ENCODE assay signal across 21 cellular contexts in genomic region chr13:109751477-109751876, GRCh38. TPM values are rescaled to one million over a fixed set of nuclear protein-coding genes. Genes with fewer than 3 reads are reported as not detected.
DNase-seq lines count a peak whose midpoint lies in the region; ATAC-seq, FAIRE-seq and TF ChIP-seq lines count a peak whose summit lies in the region.
"Had no signal": no experiment of that assay in that cellular context is flagged by ENCODE, and none has a peak within 500 bp of the region (broad histone marks: within the 10 kb centered on the region; RNA-seq: fewer than 3 reads in every experiment).

No MANE protein-coding gene starts in this region.

- H3K36me3 ChIP-seq in SK-N-SH (replicated peaks in 1 of 2; ENCODE audit: control insufficient read depth in 1 of 2, insufficient read depth in 2 of 2, low read length in 1 of 2) (peaks cover 31 to 48% of the 10 kb centered on the region in 2 experiments), BLaER1 (peaks cover 36% of the 10 kb centered on the region), K562 (ENCODE audit: control insufficient read depth, insufficient read depth, low read length) (no peaks in the 10 kb centered on the region), ascending aorta (peaks cover 38 to 50% of the 10 kb centered on the region in 2 donors)
- H3K36me3 ChIP-seq: HAP-1 had no signal

- no TSS peak for BruUV-seq in K562 (replicated peaks; lab: Mats Ljungman, UMichigan)

- H3K9ac ChIP-seq in SK-N-SH (no peak overlapping the region), BLaER1 (peak overlapping the region; percentile 25; the same call in 1 of the 2 replicates), K562 (ENCODE audit: insufficient read depth in 1 of 2, low read depth in 2 of 2, low read length in 2 of 2) (no peak overlapping the region)

- no peaks in the 10 kb centered on the region for H3K27me3 ChIP-seq in SK-N-SH (ENCODE audit: insufficient read depth)
- no peaks in the 10 kb centered on the region for H3K27me3 ChIP-seq in BLaER1
- H3K27me3 ChIP-seq in K562 (ENCODE audit: control insufficient read depth in 2 of 2, insufficient read depth in 2 of 2, low read length in 2 of 2), result no peaks in the 10 kb centered on the region; a peak in 1 of 5 replicates
- no peaks in the 10 kb centered on the region for H3K27me3 ChIP-seq in ascending aorta

- intact Hi-C loops in K562 (cut with micrococcal nuclease) (no loop called here), ascending aorta (cut with DNase I) (no loop called here)

- H4K20me1 ChIP-seq in SK-N-SH (ENCODE audit: insufficient read depth), result 0 out of 2 replicates have a peak, but pooled peaks cover 8% of the 10 kb centered on the region
- H4K20me1 ChIP-seq in BLaER1, result peaks cover 20% of the 10 kb centered on the region
- no peaks in the 10 kb centered on the region for H4K20me1 ChIP-seq in K562 (replicated peaks; ENCODE audit: control insufficient read depth, insufficient read depth, low read length)

- H3K4me1 ChIP-seq in SK-N-SH (ENCODE audit: control insufficient read depth in 1 of 2, insufficient read depth in 2 of 2, low read depth in 1 of 2, low read length in 1 of 2), result peaks cover 0 to 43% of the 10 kb centered on the region in 2 experiments; a peak in 2 of 4 replicates
- peaks cover 56% of the 10 kb centered on the region for H3K4me1 ChIP-seq in BLaER1
- peaks cover 0 to 2% of the 10 kb centered on the region in 2 experiments; a peak in 3 of 5 replicates for H3K4me1 ChIP-seq in K562 (replicated peaks in 1 of 2; ENCODE audit: control insufficient read depth in 2 of 2, insufficient read depth in 2 of 2, low read length in 2 of 2)
- no peaks in the 10 kb centered on the region for H3K4me1 ChIP-seq in ascending aorta
- H3K4me1 ChIP-seq: A549, HAP-1 had no signal

- no peak overlapping the region for H2AFZ ChIP-seq in SK-N-SH (ENCODE audit: low read depth)
- H2AFZ ChIP-seq in K562 (ENCODE audit: low read depth, low read length), result no peak overlapping the region

- TF ChIP-seq POLR2A in K562 (conservative IDR thresholded peaks at IDR 0.05), result no peak

- POLR2A ChIA-PET in SK-N-SH (lab: Yijun Ruan, JAX) (interaction anchor here (0.8 to 1.7 kb wide), 3 partner anchors 9 to 29 kb away, joined by 3 to 5 read pairs (median 4); no protein-coding TSS in a partner anchor), K562 (lab: Yijun Ruan, JAX) (interaction anchor here (0.5 to 0.8 kb wide), 2 partner anchors 14 to 18 kb away, joined by 3 read pairs; no protein-coding TSS in a partner anchor)

- CTCF ChIA-PET in SK-N-SH (lab: Yijun Ruan, JAX) (interaction anchor here (1.1 to 1.6 kb wide), 3 partner anchors 14 to 789 kb away, joined by 3 to 5 read pairs (median 4); no protein-coding TSS in a partner anchor), K562 (lab: Yijun Ruan, JAX; ENCODE audit: low intra/inter-chr PET ratio) (no interaction called here)

- no peak for TF ChIP-seq RAD21 in SK-N-SH (IDR thresholded peaks at IDR 0.05; ENCODE audit: low read length)
- no peak for TF ChIP-seq RAD21 in K562 (CRISPR knock-in tag; conservative IDR thresholded peaks at IDR 0.05 in 1 of 2, IDR thresholded peaks at IDR 0.05 in 1 of 2)

- ATAC-seq in SK-N-SH treated with all-trans-retinoic acid at 6 μM for 48 hours, result no peak
- ATAC-seq in K562, result peak; percentile 57; the same call in 2 of the 3 replicates

- TF ChIP-seq CTCF in SK-N-SH (IDR thresholded peaks at IDR 0.05) (no peak), K562 (IDR thresholded peaks at IDR 0.05 in 2 of 3, conservative IDR thresholded peaks at IDR 0.05 in 1 of 3; ENCODE audit: insufficient read depth in 2 of 3, low read depth in 1 of 3, low read length in 3 of 3) (no peak), ascending aorta (IDR thresholded peaks at IDR 0.05) (no peak)

- no peaks in the 10 kb centered on the region for H3K9me2 ChIP-seq in SK-N-SH

- no peaks in the 10 kb centered on the region for H3K9me1 ChIP-seq in K562 (ENCODE audit: control insufficient read depth, insufficient read depth, low read length)

- H3K9me3 ChIP-seq in SK-N-SH (no peaks in the 10 kb centered on the region), BLaER1 (peaks cover 4% of the 10 kb centered on the region), K562 (replicated peaks; ENCODE audit: control insufficient read depth, insufficient read depth, low read depth, low read length) (no peaks in the 10 kb centered on the region), ascending aorta (peaks cover 0 to 50% of the 10 kb centered on the region in 2 donors)
- H3K9me3 ChIP-seq: A549, HAP-1 had no signal

- DNase-seq in SK-N-SH (no peak), Kasumi-1 (lab: John Stamatoyannopoulos, UW) (peak; percentile 26 to 39), K562 (ENCODE audit: extremely low read depth in 1 of 4, low spot score in 3 of 4) (peak in 1 of 4 experiments; percentile 47), ascending aorta (ENCODE audit: low spot score in 2 of 2) (no peak), NCI-H510A treated with DMSO at 0.1 percent for 48 hours (lab: John Stamatoyannopoulos, UW) (no peak), 8988T (no peak)
- DNase-seq: Calu3; CD4-positive, CD25-positive, alpha-beta regulatory T cell; DMS 273 treated with DMSO at 0.1 percent for 48 hours; DMS79 treated with DMSO at 0.1 percent for 48 hours; EL; HFFc6; KG1 had no signal

- H3K4me3 ChIP-seq in SK-N-SH (ENCODE audit: low read depth in 2 of 2, low read length in 1 of 2) (no peak overlapping the region), BLaER1 (peak overlapping the region; percentile 9; the same call in 1 of the 2 replicates), K562 (no peak overlapping the region), ascending aorta (no peak overlapping the region)
- H3K4me3 ChIP-seq: A549, HAP-1 had no signal

- 96% methylated on average over 4 of the region's 4 CpGs for WGBS in SK-N-SH (ENCODE audit: low lambda C conversion rate)
- 5% methylated on average over 4 of the region's 4 CpGs for WGBS in K562 (ENCODE audit: insufficient coverage, low coverage, missing lambda C conversion rate)

- in situ Hi-C loops in K562 (cut with MboI), result no loop called here

- TF ChIP-seq EP300 in SK-N-SH (IDR thresholded peaks at IDR 0.05; ENCODE audit: borderline replicate concordance in 1 of 2, low read depth in 1 of 2, low read length in 1 of 2) (no peak), K562 (IDR thresholded peaks at IDR 0.05; ENCODE audit: low read length) (no peak)

- peaks cover 3% of the 10 kb centered on the region for H3F3A ChIP-seq in SK-N-SH (replicated peaks; ENCODE audit: insufficient read depth)

- no peaks in the 10 kb centered on the region; the same call in 1 of the 2 replicates for H3K79me2 ChIP-seq in SK-N-SH (ENCODE audit: insufficient read depth)
- no peaks in the 10 kb centered on the region for H3K79me2 ChIP-seq in K562 (ENCODE audit: control insufficient read depth, insufficient read depth, low read length)

- peak overlapping the region in 1 of 2 experiments; percentile 91; a peak in 2 of 4 replicates for H3K27ac ChIP-seq in SK-N-SH (ENCODE audit: low read depth in 2 of 2, low read length in 1 of 2)
- H3K27ac ChIP-seq in BLaER1, result peak overlapping the region; percentile 65
- H3K27ac ChIP-seq in K562 (ENCODE audit: extremely low read depth, low read depth, low read length), result no peak overlapping the region
- no peak overlapping the region for H3K27ac ChIP-seq in ascending aorta
- H3K27ac ChIP-seq: A549, HL-60 had no signal

- FAIRE-seq in K562 (lab: Jason Lieb, UNC), result no peak
- FAIRE-seq: A549, G401.6, GM12892, H1 had no signal

- H3K4me2 ChIP-seq in SK-N-SH (no peak overlapping the region), BLaER1 (peak overlapping the region; percentile 76), K562 (ENCODE audit: insufficient read depth, low read length) (no peak overlapping the region)
- H3K4me2 ChIP-seq: A549 had no signal

TF ChIP-seq in SK-N-SH, 30 proteins besides CTCF, POLR2A, EP300 and RAD21:
- TF ChIP-seq MAX (IDR thresholded peaks at IDR 0.05; ENCODE audit: low read depth) (no peak), POLR2AphosphoS5 (IDR thresholded peaks at IDR 0.05; ENCODE audit: low read depth, low read length) (0 out of 2 replicates have a peak, but pooled peaks have one; percentile 5)
TF ChIP-seq in SK-N-SH: peak in this region for 1.

TF ChIP-seq in SK-N-SH treated with all-trans-retinoic acid at 6 μM for 48 hours, 23 proteins besides CTCF, POLR2A, EP300 and RAD21 (continues in another document):
- no peak for TF ChIP-seq ISL1 (CRISPR knock-in tag; IDR thresholded peaks at IDR 0.05)
- no peak for TF ChIP-seq ARNTL (CRISPR knock-in tag; IDR thresholded peaks at IDR 0.05; ENCODE audit: borderline replicate concordance, low read depth)
- TF ChIP-seq SNAI2 (CRISPR knock-in tag; IDR thresholded peaks at IDR 0.05), result no peak
- TF ChIP-seq BACH2 (CRISPR knock-in tag; IDR thresholded peaks at IDR 0.05; ENCODE audit: borderline replicate concordance), result no peak

RNA-seq across cellular contexts. Expression of gene IRS2, which starts 34.9 kb away (rescaled TPM):
- polyA plus RNA-seq in SK-N-SH (2012; rRNA removed), result 5.2 and 7.0 TPM in 2 replicates
- 10.6 and 11.1 TPM in 2 replicates for polyA plus RNA-seq in SK-N-SH (2012; cell fraction: cytosol; rRNA removed)
- polyA plus RNA-seq in SK-N-SH (2012; cell fraction: nucleus; rRNA removed), result 9.2 and 9.9 TPM in 2 replicates
- 1.6 and 2.0 TPM in 2 replicates for total RNA-seq in K562 (2011; cell fraction: chromatin; rRNA removed; ENCODE audit: low replicate concordance)
- total RNA-seq in K562 (2011; cell fraction: nucleolus; rRNA removed), result 2.4 and 2.7 TPM in 2 replicates
- 1.5 and 1.7 TPM in 2 replicates for total RNA-seq in K562 (2011; cell fraction: nucleoplasm; rRNA removed)
- 1.2 and 1.4 TPM in 2 replicates for total RNA-seq in K562 (2014; rRNA removed)
- total RNA-seq in K562 (2014; rRNA removed; fragmentation: Illumina TruSeq; extraction: Trizol), result 0.51 and 0.54 TPM in 2 replicates
- 0.36 and 0.41 TPM in 2 replicates for total RNA-seq in K562 (2015; rRNA removed; fragmentation: Illumina TruSeq; extraction: Trizol)
- total RNA-seq in K562 (2021), result 3.9 and 4.6 TPM in 2 replicates
- polyA plus RNA-seq in K562 (2011; rRNA removed), result 0.47 and 0.49 TPM in 2 replicates
- polyA plus RNA-seq in K562 (2011; cell fraction: cytosol; rRNA removed), result 0.22 and 0.63 TPM in 2 replicates
- 0.56 and 1.0 TPM in 2 replicates for polyA plus RNA-seq in K562 (2011; cell fraction: nucleus; rRNA removed)
- 1.6 and 2.8 TPM in 2 replicates for polyA plus RNA-seq in K562 (2012)
- polyA plus RNA-seq in K562 (2014; fragmentation: Illumina TruSeq; extraction: Trizol), result 0.83 and 1.1 TPM in 2 replicates
- under 1 TPM; 0.53 to 0.63 TPM for polyA plus RNA-seq in K562 (2014; fragmentation: Nextera tagmentation; extraction: Ambion mirVana)
- 1.2 and 1.3 TPM in 2 replicates for polyA plus RNA-seq in K562 (2014; rRNA removed)
- 0.46 and 0.66 TPM in 2 replicates for polyA minus RNA-seq in K562 (2011; rRNA and poly(A)+ RNA removed)
- 1.0 and 1.5 TPM in 2 replicates for polyA minus RNA-seq in K562 (2011; cell fraction: cytosol; rRNA and poly(A)+ RNA removed)
- polyA minus RNA-seq in K562 (2011; cell fraction: nucleus; rRNA and poly(A)+ RNA removed), result 2.0 and 2.2 TPM in 2 replicates
- total RNA-seq in ascending aorta, result 42.4 TPM

Comparison
In these comparisons a context has a peak if more than half of its experiments do, and no peak if none do; other contexts are left out.
1. DNase-seq: peak in Kasumi-1 (2 of 2); none in SK-N-SH (single experiment), ascending aorta (0 of 2), NCI-H510A treated with DMSO at 0.1 percent for 48 hours (single experiment) and 8988T (single experiment).
2. Of the 27 proteins assayed by ChIP-seq in both K562 and SK-N-SH: peak only in K562: MEF2A; only in SK-N-SH: POLR2AphosphoS5; in both: none; in neither: 23; mixed calls (peak in some experiments, not most) for 2.